In the genomic region with DNA sequence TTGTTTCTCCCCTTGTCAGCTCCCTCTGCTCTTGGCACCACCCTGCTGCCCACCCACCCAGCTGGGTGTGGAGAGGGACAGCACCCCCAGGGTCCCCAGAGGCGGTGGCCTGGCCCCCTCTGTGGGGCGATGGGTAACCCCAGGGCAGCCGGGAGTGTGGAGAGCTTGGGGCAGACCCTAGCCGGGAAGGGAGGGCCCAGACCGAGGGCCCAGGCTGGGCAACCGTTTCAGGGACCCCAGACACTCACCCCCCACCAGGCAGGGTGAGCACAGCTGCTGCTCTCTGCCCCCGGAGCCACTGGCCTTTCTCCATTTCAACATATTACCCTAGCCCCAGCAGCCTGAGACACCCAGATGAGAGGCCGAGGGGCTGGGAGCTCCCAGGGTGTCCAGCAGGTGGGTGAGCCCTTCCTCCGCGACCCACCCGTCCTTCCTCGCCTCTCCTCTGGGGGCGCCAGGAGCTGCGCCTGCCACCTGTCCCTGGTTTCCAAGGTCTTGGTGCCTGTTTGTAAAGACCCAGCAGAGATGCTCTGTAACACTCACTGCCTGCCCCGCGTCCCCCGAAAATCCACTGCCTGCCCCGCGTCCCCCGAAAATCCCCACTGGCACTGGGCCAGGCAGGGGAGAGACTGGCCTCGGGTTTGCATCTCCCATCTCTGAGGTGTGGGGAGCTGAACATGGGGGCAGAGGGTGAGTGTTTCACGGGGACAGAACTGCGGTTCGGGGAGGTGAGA, we compare ENCODE assay signal across 1 cellular context.
TF ChIP-seq lines count a peak whose summit lies in the region.

No MANE protein-coding gene starts in this region.

TF ChIP-seq in GM23338, 12 proteins besides CTCF, POLR2A, EP300 and RAD21 (continued from another document):
- TF ChIP-seq, protein P1, sequence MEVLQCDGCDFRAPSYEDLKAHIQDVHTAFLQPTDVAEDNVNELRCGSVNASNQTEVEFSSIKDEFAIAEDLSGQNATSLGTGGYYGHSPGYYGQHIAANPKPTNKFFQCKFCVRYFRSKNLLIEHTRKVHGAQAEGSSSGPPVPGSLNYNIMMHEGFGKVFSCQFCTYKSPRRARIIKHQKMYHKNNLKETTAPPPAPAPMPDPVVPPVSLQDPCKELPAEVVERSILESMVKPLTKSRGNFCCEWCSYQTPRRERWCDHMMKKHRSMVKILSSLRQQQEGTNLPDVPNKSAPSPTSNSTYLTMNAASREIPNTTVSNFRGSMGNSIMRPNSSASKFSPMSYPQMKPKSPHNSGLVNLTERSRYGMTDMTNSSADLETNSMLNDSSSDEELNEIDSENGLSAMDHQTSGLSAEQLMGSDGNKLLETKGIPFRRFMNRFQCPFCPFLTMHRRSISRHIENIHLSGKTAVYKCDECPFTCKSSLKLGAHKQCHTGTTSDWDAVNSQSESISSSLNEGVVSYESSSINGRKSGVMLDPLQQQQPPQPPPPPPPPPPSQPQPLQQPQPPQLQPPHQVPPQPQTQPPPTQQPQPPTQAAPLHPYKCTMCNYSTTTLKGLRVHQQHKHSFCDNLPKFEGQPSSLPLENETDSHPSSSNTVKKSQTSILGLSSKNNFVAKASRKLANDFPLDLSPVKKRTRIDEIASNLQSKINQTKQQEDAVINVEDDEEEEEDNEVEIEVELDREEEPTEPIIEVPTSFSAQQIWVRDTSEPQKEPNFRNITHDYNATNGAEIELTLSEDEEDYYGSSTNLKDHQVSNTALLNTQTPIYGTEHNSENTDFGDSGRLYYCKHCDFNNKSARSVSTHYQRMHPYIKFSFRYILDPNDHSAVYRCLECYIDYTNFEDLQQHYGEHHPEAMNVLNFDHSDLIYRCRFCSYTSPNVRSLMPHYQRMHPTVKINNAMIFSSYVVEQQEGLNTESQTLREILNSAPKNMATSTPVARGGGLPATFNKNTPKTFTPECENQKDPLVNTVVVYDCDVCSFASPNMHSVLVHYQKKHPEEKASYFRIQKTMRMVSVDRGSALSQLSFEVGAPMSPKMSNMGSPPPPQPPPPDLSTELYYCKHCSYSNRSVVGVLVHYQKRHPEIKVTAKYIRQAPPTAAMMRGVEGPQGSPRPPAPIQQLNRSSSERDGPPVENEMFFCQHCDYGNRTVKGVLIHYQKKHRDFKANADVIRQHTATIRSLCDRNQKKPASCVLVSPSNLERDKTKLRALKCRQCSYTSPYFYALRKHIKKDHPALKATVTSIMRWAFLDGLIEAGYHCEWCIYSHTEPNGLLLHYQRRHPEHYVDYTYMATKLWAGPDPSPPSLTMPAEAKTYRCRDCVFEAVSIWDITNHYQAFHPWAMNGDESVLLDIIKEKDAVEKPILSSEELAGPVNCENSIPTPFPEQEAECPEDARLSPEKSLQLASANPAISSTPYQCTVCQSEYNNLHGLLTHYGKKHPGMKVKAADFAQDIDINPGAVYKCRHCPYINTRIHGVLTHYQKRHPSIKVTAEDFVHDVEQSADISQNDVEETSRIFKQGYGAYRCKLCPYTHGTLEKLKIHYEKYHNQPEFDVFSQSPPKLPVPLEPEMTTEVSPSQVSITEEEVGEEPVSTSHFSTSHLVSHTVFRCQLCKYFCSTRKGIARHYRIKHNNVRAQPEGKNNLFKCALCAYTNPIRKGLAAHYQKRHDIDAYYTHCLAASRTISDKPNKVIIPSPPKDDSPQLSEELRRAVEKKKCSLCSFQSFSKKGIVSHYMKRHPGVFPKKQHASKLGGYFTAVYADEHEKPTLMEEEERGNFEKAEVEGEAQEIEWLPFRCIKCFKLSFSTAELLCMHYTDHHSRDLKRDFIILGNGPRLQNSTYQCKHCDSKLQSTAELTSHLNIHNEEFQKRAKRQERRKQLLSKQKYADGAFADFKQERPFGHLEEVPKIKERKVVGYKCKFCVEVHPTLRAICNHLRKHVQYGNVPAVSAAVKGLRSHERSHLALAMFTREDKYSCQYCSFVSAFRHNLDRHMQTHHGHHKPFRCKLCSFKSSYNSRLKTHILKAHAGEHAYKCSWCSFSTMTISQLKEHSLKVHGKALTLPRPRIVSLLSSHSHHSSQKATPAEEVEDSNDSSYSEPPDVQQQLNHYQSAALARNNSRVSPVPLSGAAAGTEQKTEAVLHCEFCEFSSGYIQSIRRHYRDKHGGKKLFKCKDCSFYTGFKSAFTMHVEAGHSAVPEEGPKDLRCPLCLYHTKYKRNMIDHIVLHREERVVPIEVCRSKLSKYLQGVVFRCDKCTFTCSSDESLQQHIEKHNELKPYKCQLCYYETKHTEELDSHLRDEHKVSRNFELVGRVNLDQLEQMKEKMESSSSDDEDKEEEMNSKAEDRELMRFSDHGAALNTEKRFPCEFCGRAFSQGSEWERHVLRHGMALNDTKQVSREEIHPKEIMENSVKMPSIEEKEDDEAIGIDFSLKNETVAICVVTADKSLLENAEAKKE (CRISPR knock-in tag; IDR thresholded peaks at IDR 0.05), result no peak
- TF ChIP-seq STAT1 (IDR thresholded peaks at IDR 0.05; ENCODE audit: unreplicated experiment) (no peak), CREB1 (CRISPR knock-in tag; IDR thresholded peaks at IDR 0.05; ENCODE audit: low read depth) (no peak), ETS1 (IDR thresholded peaks at IDR 0.05) (no peak), EZH2phosphoT487 (IDR thresholded peaks at IDR 0.05; ENCODE audit: unreplicated experiment) (no peak), POLR2AphosphoS5 (IDR thresholded peaks at IDR 0.05; ENCODE audit: low read depth) (no peak), ZNF331 (CRISPR knock-in tag; IDR thresholded peaks at IDR 0.05; ENCODE audit: low read depth) (no peak)
- TF ChIP-seq, protein P2, sequence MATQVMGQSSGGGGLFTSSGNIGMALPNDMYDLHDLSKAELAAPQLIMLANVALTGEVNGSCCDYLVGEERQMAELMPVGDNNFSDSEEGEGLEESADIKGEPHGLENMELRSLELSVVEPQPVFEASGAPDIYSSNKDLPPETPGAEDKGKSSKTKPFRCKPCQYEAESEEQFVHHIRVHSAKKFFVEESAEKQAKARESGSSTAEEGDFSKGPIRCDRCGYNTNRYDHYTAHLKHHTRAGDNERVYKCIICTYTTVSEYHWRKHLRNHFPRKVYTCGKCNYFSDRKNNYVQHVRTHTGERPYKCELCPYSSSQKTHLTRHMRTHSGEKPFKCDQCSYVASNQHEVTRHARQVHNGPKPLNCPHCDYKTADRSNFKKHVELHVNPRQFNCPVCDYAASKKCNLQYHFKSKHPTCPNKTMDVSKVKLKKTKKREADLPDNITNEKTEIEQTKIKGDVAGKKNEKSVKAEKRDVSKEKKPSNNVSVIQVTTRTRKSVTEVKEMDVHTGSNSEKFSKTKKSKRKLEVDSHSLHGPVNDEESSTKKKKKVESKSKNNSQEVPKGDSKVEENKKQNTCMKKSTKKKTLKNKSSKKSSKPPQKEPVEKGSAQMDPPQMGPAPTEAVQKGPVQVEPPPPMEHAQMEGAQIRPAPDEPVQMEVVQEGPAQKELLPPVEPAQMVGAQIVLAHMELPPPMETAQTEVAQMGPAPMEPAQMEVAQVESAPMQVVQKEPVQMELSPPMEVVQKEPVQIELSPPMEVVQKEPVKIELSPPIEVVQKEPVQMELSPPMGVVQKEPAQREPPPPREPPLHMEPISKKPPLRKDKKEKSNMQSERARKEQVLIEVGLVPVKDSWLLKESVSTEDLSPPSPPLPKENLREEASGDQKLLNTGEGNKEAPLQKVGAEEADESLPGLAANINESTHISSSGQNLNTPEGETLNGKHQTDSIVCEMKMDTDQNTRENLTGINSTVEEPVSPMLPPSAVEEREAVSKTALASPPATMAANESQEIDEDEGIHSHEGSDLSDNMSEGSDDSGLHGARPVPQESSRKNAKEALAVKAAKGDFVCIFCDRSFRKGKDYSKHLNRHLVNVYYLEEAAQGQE (IDR thresholded peaks at IDR 0.05; ENCODE audit: unreplicated experiment), result no peak
